In genomic region chr3:11555211-11555782, GRCh38 we compare ENCODE assay signal across 14 cellular contexts.
DNase-seq lines count a peak whose midpoint lies in the region; TF ChIP-seq lines count a peak whose summit lies in the region.
"Had no signal": no experiment of that assay in that cellular context is flagged by ENCODE, and none has a peak within 500 bp of the region (broad histone marks: within the 10 kb centered on the region; RNA-seq: fewer than 3 reads in every experiment).

No MANE protein-coding gene starts in this region.

- no CpG with 5 or more reads among the region's 13 CpGs for WGBS in esophagus squamous epithelium, 2 donors
- no CpG with 5 or more reads among the region's 13 CpGs for WGBS in neuronal stem cell (ENCODE audit: extremely low coverage in 2 of 2, insufficient read length in 2 of 2, insufficient replicate concordance in 1 of 2), 2 donors
- 80 to 96% methylated on average over 2 to 12 of the region's 13 CpGs for WGBS in thyroid gland, 2 donors

- intact Hi-C loops in esophagus squamous epithelium (cut with DNase I), result no loop called here
- intact Hi-C loops in thyroid gland (cut with DNase I), result no loop called here

- H2BK12ac ChIP-seq in neuronal stem cell (ENCODE audit: low read length), result no peak overlapping the region

- TF ChIP-seq CTCF in esophagus squamous epithelium (IDR thresholded peaks at IDR 0.05) (no peak), thyroid gland (IDR thresholded peaks at IDR 0.05) (no peak)

- no peaks in the 10 kb centered on the region for H3K27me3 ChIP-seq in esophagus squamous epithelium
- no peaks in the 10 kb centered on the region for H3K27me3 ChIP-seq in neuronal stem cell (ENCODE audit: control insufficient read depth in 3 of 3, insufficient read depth in 3 of 3, low read depth in 1 of 3, low read length in 3 of 3)
- H3K27me3 ChIP-seq in thyroid gland, result no peaks in the 10 kb centered on the region
- H3K27me3 ChIP-seq: neutrophil had no signal

- H3K4me1 ChIP-seq in esophagus squamous epithelium, result peaks cover 27 to 75% (median 44%) of the 10 kb centered on the region in 3 donors
- H3K4me1 ChIP-seq in neuronal stem cell (ENCODE audit: control insufficient read depth in 2 of 2, insufficient read depth in 1 of 2, low read depth in 1 of 2, low read length in 2 of 2), result peaks cover 4 to 28% of the 10 kb centered on the region in 2 donors
- H3K4me1 ChIP-seq in thyroid gland, result peaks cover 26 to 63% of the 10 kb centered on the region in 2 donors

- no peak overlapping the region for H4K91ac ChIP-seq in neuronal stem cell (ENCODE audit: low read depth, low read length, poor library complexity)

- H3K79me1 ChIP-seq in neuronal stem cell (ENCODE audit: low read depth, low read length), result peaks cover 5% of the 10 kb centered on the region

- H3K36me3 ChIP-seq in esophagus squamous epithelium, result peaks cover 3 to 70% (median 17%) of the 10 kb centered on the region in 3 donors
- H3K36me3 ChIP-seq in neuronal stem cell (replicated peaks in 1 of 2; ENCODE audit: control insufficient read depth in 2 of 2, insufficient read depth in 2 of 2, low read length in 2 of 2), result peaks cover 27 to 86% of the 10 kb centered on the region in 2 donors
- H3K36me3 ChIP-seq in thyroid gland, result peaks cover 11 to 13% of the 10 kb centered on the region in 2 donors

- H3K23ac ChIP-seq in neuronal stem cell (ENCODE audit: low read depth, low read length, poor library complexity), result peak overlapping the region; percentile 65

- H2BK15ac ChIP-seq in neuronal stem cell (ENCODE audit: low read length), result no peak overlapping the region

- H3K9ac ChIP-seq in neuronal stem cell (ENCODE audit: low read depth, low read length, poor library complexity), result no peak overlapping the region

- no peak for TF ChIP-seq POLR2A in esophagus squamous epithelium (IDR thresholded peaks at IDR 0.05)
- no peak for TF ChIP-seq POLR2A in thyroid gland (IDR thresholded peaks at IDR 0.05)

- H2AFZ ChIP-seq in neuronal stem cell (ENCODE audit: low read length), result no peak overlapping the region
- H2AFZ ChIP-seq: PC-9 had no signal

- H3K27ac ChIP-seq in angular gyrus (ENCODE audit: low read depth, low read length) (peak overlapping the region; percentile 56), esophagus squamous epithelium (peak overlapping the region in 3 of 4 donors; percentile 36 to 59 (median 50)), neuronal stem cell (replicated peaks; ENCODE audit: low read length) (no peak overlapping the region), thyroid gland (peak overlapping the region; percentile 59 to 83 (median 68))
- H3K27ac ChIP-seq: neutrophil, PC-9 had no signal

- no peak overlapping the region for H2BK120ac ChIP-seq in neuronal stem cell (ENCODE audit: low read depth, low read length)

- H3K4me3 ChIP-seq in esophagus squamous epithelium (no peak overlapping the region), neuronal stem cell (ENCODE audit: low read length in 2 of 2) (no peak overlapping the region), thyroid gland (replicated peaks in 1 of 3) (no peak overlapping the region)
- H3K4me3 ChIP-seq: PC-9 had no signal

- H3K9me3 ChIP-seq in esophagus squamous epithelium (no peaks in the 10 kb centered on the region), neuronal stem cell (replicated peaks in 1 of 2; ENCODE audit: control insufficient read depth in 2 of 2, insufficient read depth in 1 of 2, low read depth in 1 of 2, low read length in 2 of 2) (peaks cover 0 to 4% of the 10 kb centered on the region in 2 donors), thyroid gland (no peaks in the 10 kb centered on the region)
- H3K9me3 ChIP-seq: neutrophil had no signal

- no peak overlapping the region for H3K18ac ChIP-seq in neuronal stem cell (ENCODE audit: low read length)

- no peak overlapping the region for H3K4ac ChIP-seq in neuronal stem cell (ENCODE audit: low read length)

- H2AK5ac ChIP-seq in neuronal stem cell (ENCODE audit: low read depth, low read length), result no peak overlapping the region

- no peak overlapping the region for H4K8ac ChIP-seq in neuronal stem cell (ENCODE audit: low read depth, low read length)

- H2BK5ac ChIP-seq in neuronal stem cell (ENCODE audit: low read length), result no peak overlapping the region

- H3K4me2 ChIP-seq in neuronal stem cell (ENCODE audit: insufficient read depth, low read length, poor library complexity, severe bottlenecking), result no peak overlapping the region
- H3K4me2 ChIP-seq: PC-9 had no signal

- no peak for DNase-seq in esophagus squamous epithelium (lab: John Stamatoyannopoulos, UW)
- no peak for DNase-seq in neuronal stem cell (ENCODE audit: low spot score)
- DNase-seq in thyroid gland, result no peak
- no peak for DNase-seq in NCI-H69 (lab: John Stamatoyannopoulos, UW)
- DNase-seq in NCI-H1092 treated with DMSO at 0.1 percent for 48 hours (lab: John Stamatoyannopoulos, UW), result no peak
- DNase-seq in COR-L47 (lab: John Stamatoyannopoulos, UW), result no peak
- DNase-seq: activated CD8-positive, alpha-beta memory T cell treated with anti-CD3 and anti-CD28 coated beads, Interleukin-2, amount 50 U/mL, for 4 hours; KBM-7; left colon; NCI-H524; PC-9; stimulated activated CD4-positive, alpha-beta T cell treated with anti-CD3 and anti-CD28 coated beads, Interleukin-12 subunit alpha, Interleukin-12 subunit beta, amount 100 ng/mL, for 4 hours had no signal

- H3K14ac ChIP-seq in neuronal stem cell (ENCODE audit: low read length), result no peak overlapping the region
